In the genomic region with DNA sequence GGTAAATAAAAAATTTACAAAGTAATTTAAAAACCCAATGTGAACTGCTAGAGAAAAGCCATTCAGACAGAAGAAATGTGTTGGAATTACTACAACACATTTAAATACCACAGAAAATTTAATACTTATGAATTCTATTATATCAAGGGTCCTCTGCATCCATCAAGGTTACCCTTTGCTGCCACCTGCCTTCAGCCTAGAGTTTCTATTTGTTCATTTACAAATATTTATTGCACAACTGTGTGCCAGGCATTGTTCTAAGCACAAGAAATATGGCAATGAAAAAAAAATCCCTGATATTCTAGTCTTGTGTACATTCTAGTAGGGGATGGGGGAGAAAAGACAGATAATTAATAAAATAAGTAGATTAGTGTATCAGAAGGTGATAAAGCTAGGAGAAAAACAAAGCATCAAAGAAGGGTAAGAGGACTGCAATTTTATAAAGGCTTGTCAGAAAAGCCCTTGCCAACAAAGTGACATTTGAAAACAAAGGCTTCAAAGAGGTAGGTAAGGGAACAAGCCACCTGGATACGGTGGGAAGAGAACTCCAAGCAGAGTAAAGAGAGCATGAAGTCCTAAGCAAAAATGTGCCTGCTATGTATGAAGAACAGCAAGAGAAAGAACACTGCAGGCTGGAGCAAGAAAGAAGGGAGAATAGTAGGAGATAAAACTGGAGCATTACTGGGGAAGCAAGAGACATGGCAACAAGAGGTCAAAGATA, we compare ENCODE assay signal across 9 cellular contexts. TPM values are rescaled to one million over a fixed set of nuclear protein-coding genes. Genes with fewer than 3 reads are reported as not detected.
A peak's percentile ranks its signal among the peaks of the same experiment; 100 is the strongest.
DNase-seq lines count a peak whose midpoint lies in the region; ATAC-seq and TF ChIP-seq lines count a peak whose summit lies in the region.
"Had no signal": no experiment of that assay in that cellular context is flagged by ENCODE, and none has a peak within 500 bp of the region (broad histone marks: within the 10 kb centered on the region; RNA-seq: fewer than 3 reads in every experiment).

No MANE protein-coding gene starts in this region.

- H3K27me3 ChIP-seq in HCT116 (ENCODE audit: insufficient read depth, low read length) (no peaks in the 10 kb centered on the region), kidney epithelial cell (ENCODE audit: control insufficient read depth, insufficient read depth, low read length) (no peaks in the 10 kb centered on the region), stomach (no peaks in the 10 kb centered on the region)

- 0 out of 2 replicates have a peak, but pooled peaks have one; percentile 21 for TF ChIP-seq RAD21 in HCT116 (IDR thresholded peaks at IDR 0.05; ENCODE audit: low read depth)

- ATAC-seq in HCT116 (no peak), HG03432 (IDR thresholded peaks at IDR 0.05; ENCODE audit: unreplicated experiment) (no peak)
- ATAC-seq: activated CD4-positive, alpha-beta T cell treated with anti-CD3 and anti-CD28 coated beads for 36 hours had no signal

- H3K27ac ChIP-seq in C4-2B (no peak overlapping the region), HCT116 (ENCODE audit: low read depth, low read length) (no peak overlapping the region), VCaP (peak overlapping the region; percentile 13; the same call in 1 of the 2 replicates), stomach (no peak overlapping the region)

- no peak overlapping the region for H3K9ac ChIP-seq in HCT116 (ENCODE audit: low read length)

- DNase-seq in HCT116 (ENCODE audit: low read depth, low spot score) (peak; percentile 3), kidney epithelial cell (ENCODE audit: low read depth) (no peak), posterior vena cava (ENCODE audit: low spot score) (no peak), stomach (no peak), occipital lobe (lab: John Stamatoyannopoulos, UW) (no peak)
- DNase-seq: activated CD4-positive, alpha-beta T cell treated with anti-CD3 and anti-CD28 coated beads for 36 hours had no signal

- H4K20me1 ChIP-seq in HCT116 (ENCODE audit: insufficient read depth): no peaks in the 10 kb centered on the region

- no peak overlapping the region for H3K4me2 ChIP-seq in HCT116 (ENCODE audit: low read length)

- RAD21 ChIA-PET in HCT116 (lab: Charles Lee; ENCODE audit: low non-redundant PET in 1 of 2, low total read pairs in 2 of 2, uncharacterized antibody in 2 of 2, unreplicated experiment in 2 of 2): no interaction called here

- intact Hi-C loops in HCT116 (cut with micrococcal nuclease) (no loop called here), posterior vena cava (cut with DNase I) (no loop called here), stomach (cut with DNase I; ENCODE audit: low total_unique reads) (no loop called here)

- POLR2A ChIA-PET in HCT116 (lab: Charles Lee): no interaction called here

- no peaks in the 10 kb centered on the region for H3K4me1 ChIP-seq in HCT116 (ENCODE audit: control insufficient read depth in 1 of 2, insufficient read depth in 2 of 2, low read length in 2 of 2)
- no peaks in the 10 kb centered on the region for H3K4me1 ChIP-seq in stomach

- TF ChIP-seq CTCF in C4-2B (conservative IDR thresholded peaks at IDR 0.05): peak; percentile 61
- peak in 2 of 3 experiments; percentile 17 to 19; a peak in 2 of 6 replicates for TF ChIP-seq CTCF in HCT116 (IDR thresholded peaks at IDR 0.05 in 2 of 3, conservative IDR thresholded peaks at IDR 0.05 in 1 of 3; ENCODE audit: borderline replicate concordance in 1 of 3, insufficient read depth in 1 of 3, low read depth in 2 of 3, low read length in 2 of 3)
- peak; percentile 75 for TF ChIP-seq CTCF in VCaP (conservative IDR thresholded peaks at IDR 0.05)
- peak; percentile 40 for TF ChIP-seq CTCF in kidney epithelial cell (IDR thresholded peaks at IDR 0.05; ENCODE audit: insufficient read depth, low read length, poor library complexity, severe bottlenecking)
- TF ChIP-seq CTCF in stomach (IDR thresholded peaks at IDR 0.05): no peak

- H2AFZ ChIP-seq in HCT116 (ENCODE audit: low read depth, low read length, poor library complexity, severe bottlenecking): no peak overlapping the region

- WGBS in stomach, 5 donors: 21 to 70% (median 47%) methylated on average over 1 of the region's 1 CpG

- H3K36me3 ChIP-seq in HCT116 (ENCODE audit: control insufficient read depth in 1 of 2, insufficient read depth in 2 of 2, low read length in 2 of 2) (peaks cover 32 to 57% of the 10 kb centered on the region in 2 experiments; a peak in 3 of 4 replicates), kidney epithelial cell (ENCODE audit: control insufficient read depth, insufficient read depth, low read length) (peaks cover 2% of the 10 kb centered on the region), stomach (peaks cover 60 to 100% (median 100%) of the 10 kb centered on the region in 4 donors)

- no peaks in the 10 kb centered on the region for H3K9me3 ChIP-seq in HCT116 (ENCODE audit: control insufficient read depth in 1 of 2, insufficient read depth in 1 of 2, low read depth in 1 of 2, low read length in 2 of 2)
- H3K9me3 ChIP-seq in stomach: no peaks in the 10 kb centered on the region

- H3K4me3 ChIP-seq in HCT116 (replicated peaks in 1 of 2; ENCODE audit: low read depth in 1 of 2, low read length in 2 of 2) (no peak overlapping the region), kidney epithelial cell (ENCODE audit: low read depth, low read length) (no peak overlapping the region), stomach (no peak overlapping the region)

- no TSS peak for BruUV-seq in HCT116 (replicated peaks; lab: Mats Ljungman, UMichigan)

- TF ChIP-seq EP300 in stomach (IDR thresholded peaks at IDR 0.05): no peak

- TF ChIP-seq POLR2A in HCT116 (IDR thresholded peaks at IDR 0.05; ENCODE audit: borderline replicate concordance, extremely low read depth, insufficient read depth, insufficient read length) (no peak), stomach (IDR thresholded peaks at IDR 0.05) (no peak)

- no peaks in the 10 kb centered on the region for H3K79me2 ChIP-seq in HCT116 (ENCODE audit: insufficient read depth, low read length)

- CTCF ChIA-PET in HCT116 (lab: Charles Lee): no interaction called here

- no peaks in the 10 kb centered on the region for H3K9me2 ChIP-seq in HCT116 (ENCODE audit: insufficient read depth)

TF ChIP-seq in HCT116, 20 proteins besides CTCF, POLR2A, EP300 and RAD21:
- TF ChIP-seq ELF1 (IDR thresholded peaks at IDR 0.05; ENCODE audit: borderline replicate concordance, low read depth) (no peak), YY1 (IDR thresholded peaks at IDR 0.05; ENCODE audit: extremely low read depth, insufficient replicate concordance, low read depth, low read length) (no peak), ZFX (IDR thresholded peaks at IDR 0.05) (no peak), JUND (IDR thresholded peaks at IDR 0.05) (no peak), TCF7L2 (IDR thresholded peaks at IDR 0.05; ENCODE audit: borderline replicate concordance, extremely low read depth, insufficient read depth, insufficient read length) (no peak), SIN3A (IDR thresholded peaks at IDR 0.05; ENCODE audit: low read depth) (no peak)
- TF ChIP-seq, protein P1, sequence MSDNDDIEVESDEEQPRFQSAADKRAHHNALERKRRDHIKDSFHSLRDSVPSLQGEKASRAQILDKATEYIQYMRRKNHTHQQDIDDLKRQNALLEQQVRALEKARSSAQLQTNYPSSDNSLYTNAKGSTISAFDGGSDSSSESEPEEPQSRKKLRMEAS (IDR thresholded peaks at IDR 0.05): no peak

RNA-seq across cellular contexts. Expression of a gene that starts 59.1 kb away (rescaled TPM):
- total RNA-seq in HCT116 (2021; ENCODE audit: unreplicated experiment) (0.39 TPM), kidney epithelial cell (not detected in 2 replicates), posterior vena cava (not detected), stomach (not detected), occipital lobe (10.0 TPM)
- 0.25 and 0.77 TPM in 2 replicates for polyA plus RNA-seq in HCT116 (2012)
- not detected for polyA plus RNA-seq in stomach

Comparison
In these comparisons a context has a peak if more than half of its experiments do, and no peak if none do; other contexts are left out.
1. CTCF ChIP-seq: peak in C4-2B (single experiment), HCT116 (2 of 3), VCaP (single experiment) and kidney epithelial cell (single experiment); none in stomach (0 of 7).